22 cellular contexts compared by ENCODE assay signal in genomic region chr9:69411931-69412740, GRCh38.
DNase-seq lines count a peak whose midpoint lies in the region; ATAC-seq, FAIRE-seq and TF ChIP-seq lines count a peak whose summit lies in the region.
"Had no signal": no experiment of that assay in that cellular context is flagged by ENCODE, and none has a peak within 500 bp of the region (broad histone marks: within the 10 kb centered on the region; RNA-seq: fewer than 3 reads in every experiment).

No MANE protein-coding gene starts in this region.

- 68% methylated on average over 52 of the region's 52 CpGs for WGBS in right cardiac atrium
- 72% methylated on average over 38 of the region's 52 CpGs for WGBS in esophagus muscularis mucosa

- H3K9me3 ChIP-seq in astrocyte (ENCODE audit: insufficient read depth, low read depth, low read length) (no peaks in the 10 kb centered on the region), right cardiac atrium (ENCODE audit: control insufficient read depth, low read length) (no peaks in the 10 kb centered on the region), esophagus muscularis mucosa (no peaks in the 10 kb centered on the region)
- H3K9me3 ChIP-seq: A549, prostate gland, tibial nerve had no signal

- TF ChIP-seq CTCF in astrocyte (IDR thresholded peaks at IDR 0.05; ENCODE audit: insufficient read depth, low read depth, low read length) (no peak), esophagus muscularis mucosa (IDR thresholded peaks at IDR 0.05) (no peak)

- peaks cover 11% of the 10 kb centered on the region for H3K27me3 Mint-ChIP-seq in astrocyte (ENCODE audit: low read depth, unreplicated experiment)

- TF ChIP-seq POLR2A in esophagus muscularis mucosa (IDR thresholded peaks at IDR 0.05; ENCODE audit: low read depth) = no peak

- H4K20me1 ChIP-seq in astrocyte (ENCODE audit: insufficient read depth, low read length) = no peaks in the 10 kb centered on the region

- H3K79me2 ChIP-seq in ACC112 (ENCODE audit: control insufficient read depth, insufficient read depth, low read length, unreplicated experiment) = no peaks in the 10 kb centered on the region
- no peaks in the 10 kb centered on the region for H3K79me2 ChIP-seq in astrocyte (ENCODE audit: insufficient read depth, low read length)

- H3K4me1 ChIP-seq in ACC112 (ENCODE audit: control insufficient read depth, insufficient read depth, low read length, unreplicated experiment) (no peaks in the 10 kb centered on the region), astrocyte (ENCODE audit: insufficient read depth, low read length) (peaks cover 2% of the 10 kb centered on the region), right cardiac atrium (ENCODE audit: control insufficient read depth, insufficient read depth, low read length) (no peaks in the 10 kb centered on the region), esophagus muscularis mucosa (peaks cover 0 to 10% (median 8%) of the 10 kb centered on the region in 4 donors)
- H3K4me1 ChIP-seq: A549, prostate gland had no signal

- intact Hi-C loops in right cardiac atrium (cut with DNase I) (no loop called here), sciatic nerve (cut with DNase I) (no loop called here), esophagus muscularis mucosa (cut with DNase I) (no loop called here)

- H3K36me3 ChIP-seq in ACC112 (ENCODE audit: insufficient read depth, low read length) (no peaks in the 10 kb centered on the region), astrocyte (ENCODE audit: insufficient read depth, low read length) (no peaks in the 10 kb centered on the region), esophagus muscularis mucosa (no peaks in the 10 kb centered on the region)
- H3K36me3 ChIP-seq: prostate gland, tibial nerve, WERI-Rb-1 had no signal

- no peak for FAIRE-seq in astrocyte (lab: Jason Lieb, UNC)
- FAIRE-seq: A549 had no signal

- no peaks in the 10 kb centered on the region for H3K36me3 Mint-ChIP-seq in astrocyte (ENCODE audit: low read depth, unreplicated experiment)

- H3K9me3 Mint-ChIP-seq in astrocyte (ENCODE audit: unreplicated experiment) = no peaks in the 10 kb centered on the region
- H3K9me3 Mint-ChIP-seq: dendritic cell treated with granulocyte-macrophage colony-stimulating factor and Interleukin-4, amounts not matched to agents 40 ng/mL and 50 ng/mL, for 4 days; neural crest cell had no signal

- no peak overlapping the region for H3K9ac ChIP-seq in astrocyte (ENCODE audit: low read length)

- H3K4me2 ChIP-seq in astrocyte (ENCODE audit: low read length) = peak overlapping the region; percentile 81

- TF ChIP-seq EP300 in esophagus muscularis mucosa (IDR thresholded peaks at IDR 0.05) = no peak

- H3K4me1 Mint-ChIP-seq in astrocyte (ENCODE audit: low read depth, unreplicated experiment) = no peaks in the 10 kb centered on the region

- peak; percentile 21 to 41 for ATAC-seq in right cardiac atrium
- peak; percentile 10 for ATAC-seq in sciatic nerve
- no peak for ATAC-seq in GM19452 (IDR thresholded peaks at IDR 0.05; ENCODE audit: unreplicated experiment)
- ATAC-seq in GM18519 (IDR thresholded peaks at IDR 0.05; ENCODE audit: low FRiP score, unreplicated experiment) = no peak
- ATAC-seq: stimulated activated naive CD8-positive, alpha-beta T cell treated with anti-CD3 and anti-CD28 coated beads, Interleukin-15, Interleukin-2, amounts not matched to agents 100 U/mL and 50 U/mL, for 24 hours had no signal

- H3K27me3 ChIP-seq in ACC112 (ENCODE audit: insufficient read depth, low read length) (no peaks in the 10 kb centered on the region), astrocyte (ENCODE audit: insufficient read depth, low read length) (no peaks in the 10 kb centered on the region), right cardiac atrium (ENCODE audit: control insufficient read depth, insufficient read depth) (no peaks in the 10 kb centered on the region), esophagus muscularis mucosa (no peaks in the 10 kb centered on the region)
- H3K27me3 ChIP-seq: tibial nerve had no signal

- no peak overlapping the region for H3K4me3 Mint-ChIP-seq in astrocyte (ENCODE audit: unreplicated experiment)
- H3K4me3 Mint-ChIP-seq: dendritic cell treated with granulocyte-macrophage colony-stimulating factor and Interleukin-4, amounts not matched to agents 40 ng/mL and 50 ng/mL, for 4 days; neural crest cell had no signal

- no peak for DNase-seq in astrocyte (ENCODE audit: low read depth)
- peak in 1 of 3 donors; percentile 64 for DNase-seq in right cardiac atrium
- DNase-seq in sciatic nerve (ENCODE audit: low spot score) = no peak
- no peak for DNase-seq in esophagus muscularis mucosa (ENCODE audit: extremely low spot score)
- DNase-seq in NCI-H69 (lab: John Stamatoyannopoulos, UW) = no peak
- DNase-seq: activated CD4-positive, alpha-beta T cell treated with anti-CD3 and anti-CD28 coated beads, Interleukin-2, amount 50 U/mL, for 4 hours; activated CD8-positive, alpha-beta memory T cell treated with anti-CD3 and anti-CD28 coated beads, Interleukin-2, amount 50 U/mL, for 48 hours; NCI-H1436; NCI-H524 treated with DMSO at 0.1 percent for 48 hours; stimulated activated CD4-positive, alpha-beta T cell treated with anti-CD3 and anti-CD28 coated beads, Interleukin-12 subunit alpha, Interleukin-12 subunit beta, amount 100 ng/mL, for 4 hours; stimulated activated CD4-positive, alpha-beta T cell treated with anti-CD3 and anti-CD28 coated beads, Interleukin-4, amount 100 ng/mL, for 4 hours had no signal

- H3K4me3 ChIP-seq in ACC112 (ENCODE audit: low read depth, low read length) (no peak overlapping the region), astrocyte (ENCODE audit: insufficient read depth, low read depth, low read length) (no peak overlapping the region), right cardiac atrium (ENCODE audit: low read length) (no peak overlapping the region), esophagus muscularis mucosa (peak overlapping the region in 2 of 4 donors; percentile 0 to 29)
- H3K4me3 ChIP-seq: A549, prostate gland, SK-N-MC had no signal

- H2AFZ ChIP-seq in ACC112 (ENCODE audit: low read length, unreplicated experiment) (peak overlapping the region; percentile 14), astrocyte (ENCODE audit: low read depth, low read length) (peak overlapping the region; percentile 93)

- H3K27ac ChIP-seq in ACC112 (ENCODE audit: low read depth, low read length) (no peak overlapping the region), astrocyte (ENCODE audit: low read depth, low read length) (no peak overlapping the region), right cardiac atrium (ENCODE audit: low read length) (no peak overlapping the region), esophagus muscularis mucosa (replicated peaks in 1 of 4) (no peak overlapping the region)
- H3K27ac ChIP-seq: A549, prostate gland, SK-N-MC, tibial nerve, WERI-Rb-1 had no signal

- H3K27ac Mint-ChIP-seq in astrocyte (ENCODE audit: unreplicated experiment) = no peak overlapping the region
- H3K27ac Mint-ChIP-seq: dendritic cell treated with granulocyte-macrophage colony-stimulating factor and Interleukin-4, amounts not matched to agents 40 ng/mL and 50 ng/mL, for 4 days had no signal

Comparison
In these comparisons a context has a peak if more than half of its experiments do, and no peak if none do; other contexts are left out.
1. ATAC-seq: peak in right cardiac atrium (2 of 2) and sciatic nerve (single experiment); none in GM19452 (single experiment) and GM18519 (single experiment).